Comparison of ENCODE assay signal across 1 cellular context in genomic region chr17:1568950-1569810, GRCh38.
TF ChIP-seq lines count a peak whose summit lies in the region.

No MANE protein-coding gene starts in this region.

TF ChIP-seq in GM23338, 12 proteins besides CTCF, POLR2A, EP300 and RAD21 (continued from another document):
- TF ChIP-seq ETS1 (IDR thresholded peaks at IDR 0.05) (no peak), POLR2AphosphoS5 (IDR thresholded peaks at IDR 0.05; ENCODE audit: low read depth) (no peak)
